ENCODE assay signal across 24 cellular contexts in the genomic region with DNA sequence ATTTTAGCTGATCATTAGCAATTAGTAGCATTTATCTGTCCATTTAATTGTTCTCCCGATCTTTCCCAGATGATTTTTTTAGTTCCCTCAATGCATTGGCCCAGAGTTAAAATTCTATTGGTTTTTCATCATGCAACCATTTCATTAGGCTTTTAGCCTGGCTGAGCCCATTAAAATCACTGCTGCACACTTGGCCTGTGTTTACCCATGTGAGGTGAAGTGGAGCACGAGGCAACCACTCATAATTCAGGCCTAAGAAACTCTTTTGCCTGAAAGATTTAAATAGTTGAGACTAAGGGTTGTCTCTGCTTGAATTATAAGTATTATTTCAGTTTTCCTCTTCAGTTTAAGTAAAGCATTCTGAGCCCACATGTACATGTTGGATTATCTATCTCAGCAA.
"Had no signal": no experiment of that assay in that cellular context is flagged by ENCODE, and none has a peak within 500 bp of the region (broad histone marks: within the 10 kb centered on the region; RNA-seq: fewer than 3 reads in every experiment).

No MANE protein-coding gene starts in this region.

- ATAC-seq: K562 had no signal

- H3K4me3 ChIP-seq: K562, SJSA1, SK-N-MC had no signal

- H3K36me3 ChIP-seq: SJSA1 had no signal

- H3K27ac ChIP-seq: HL-60, KMS-11, SJSA1, SK-N-MC had no signal

- H3K27me3 ChIP-seq: SJSA1 had no signal

- H3K27ac Mint-ChIP-seq: IgD-negative memory B cell had no signal

- H3K4me1 ChIP-seq: SJSA1 had no signal

- H3K4me3 Mint-ChIP-seq: IgD-negative memory B cell had no signal

- DNase-seq: Kasumi-1, MM.1S, NCI-H1092 treated with DMSO at 0.1 percent for 48 hours, NCI-H146, NCI-H1694 treated with DMSO at 0.1 percent for 48 hours, NCI-H2029, NCI-H2081 treated with DMSO at 0.1 percent for 48 hours, NCI-H2171, NCI-H226, NCI-H446, NCI-H510A, NCI-H524 treated with DMSO at 0.1 percent for 48 hours, NCI-H69, NCI-H774, Right ventricle myocardium superior, RPMI8226, SIG-M5, SW 1271 had no signal
